In the genomic region with DNA sequence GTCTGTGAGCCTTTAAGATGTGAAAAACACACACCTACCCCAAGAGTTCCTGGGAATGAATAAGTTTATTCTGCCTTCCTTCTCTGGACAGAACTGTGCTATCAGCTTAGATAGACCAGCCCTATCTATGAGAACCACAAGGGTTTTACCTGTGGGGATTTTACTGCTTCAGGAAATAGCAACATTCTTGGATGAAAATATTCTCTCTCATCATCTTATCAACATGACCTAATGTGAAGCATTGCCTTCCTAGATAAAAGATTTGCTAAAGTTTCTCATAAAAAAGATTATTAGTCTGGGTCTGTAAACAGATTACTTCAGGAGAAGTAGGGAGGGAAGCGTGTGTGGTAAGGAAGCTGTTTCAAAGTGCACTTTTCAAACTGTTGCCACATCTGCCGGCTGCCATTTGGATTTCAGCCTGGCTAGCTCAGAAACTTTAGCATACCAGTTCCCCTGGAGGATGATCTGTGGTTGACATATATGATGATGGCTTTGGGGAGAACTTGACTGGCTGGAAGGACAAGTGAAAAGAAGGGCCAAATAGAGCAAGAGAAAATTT, we compare ENCODE assay signal across 18 cellular contexts. TPM values are rescaled to one million over a fixed set of nuclear protein-coding genes. Genes with fewer than 3 reads are reported as not detected.
"Had no signal": no experiment of that assay in that cellular context is flagged by ENCODE, and none has a peak within 500 bp of the region (broad histone marks: within the 10 kb centered on the region; RNA-seq: fewer than 3 reads in every experiment).

A gene (minus strand): TSS at position 120 of the 559 bp plus-strand sequence. CDS start 220 bp downstream, outside the sequence.

- H3K4me1 ChIP-seq: tibial artery had no signal

- H3K27me3 ChIP-seq: neutrophil, tibial artery had no signal

- H3K9me3 ChIP-seq: neutrophil, tibial artery had no signal

- DNase-seq: activated CD4-positive, alpha-beta T cell treated with anti-CD3 and anti-CD28 coated beads for 48 hours; activated CD8-positive, alpha-beta memory T cell treated with anti-CD3 and anti-CD28 coated beads, Interleukin-2, amount 50 U/mL, for 48 hours; activated CD8-positive, alpha-beta T cell treated with anti-CD3 and anti-CD28 coated beads, Interleukin-2, amount 10 ng/mL, durations not matched to agents 7 days and 5 days; activated naive CD4-positive, alpha-beta T cell treated with Interleukin-2 at 50 U/mL for 16 hours; central memory CD4-positive, alpha-beta T cell; dermis blood vessel endothelial cell; left cardiac atrium; naive thymus-derived CD8-positive, alpha-beta T cell; posterior cingulate gyrus; T-helper 1 cell; tibial artery had no signal

- H3K27ac ChIP-seq: neutrophil, tibial artery had no signal

- H3K4me3 ChIP-seq: lung, tibial artery had no signal

- ATAC-seq: activated CD8-positive, alpha-beta T cell treated with anti-CD3 and anti-CD28 coated beads, Interleukin-2, amount 10 ng/mL, durations not matched to agents 7 days and 5 days; naive thymus-derived CD8-positive, alpha-beta T cell; stimulated activated effector memory CD8-positive, alpha-beta T cell treated with anti-CD3 and anti-CD28 coated beads, Interleukin-12 subunit alpha, Interleukin-12 subunit beta, amount 100 ng/mL, for 72 hours; WTC11 had no signal

- H3K36me3 ChIP-seq: neutrophil, tibial artery had no signal

RNA-seq across cellular contexts. Expression of the gene that starts here (rescaled TPM):
- total RNA-seq: activated CD8-positive, alpha-beta T cell treated with anti-CD3 and anti-CD28 coated beads, Interleukin-2, amount 10 ng/mL, durations not matched to agents 7 days and 5 days; activated T-helper 1 cell treated with anti-CD3 and anti-CD28 coated beads, Interleukin-12 subunit alpha, Interleukin-12 subunit beta, Interleukin-2, Interleukin-4 antibody, amounts not matched to agents 30 ng/mL and 10 ng/mL and 1 ng/mL, durations not matched to agents 14 hours and 24 hours and 36 hours; dermis blood vessel endothelial cell; epithelial cell of proximal tubule; glomerular endothelial cell; left cardiac atrium; naive thymus-derived CD8-positive, alpha-beta T cell; WTC11 had no signal
- polyA plus RNA-seq: naive thymus-derived CD8-positive, alpha-beta T cell had no signal
